Comparison of ENCODE assay signal across 14 cellular contexts in the genomic region with DNA sequence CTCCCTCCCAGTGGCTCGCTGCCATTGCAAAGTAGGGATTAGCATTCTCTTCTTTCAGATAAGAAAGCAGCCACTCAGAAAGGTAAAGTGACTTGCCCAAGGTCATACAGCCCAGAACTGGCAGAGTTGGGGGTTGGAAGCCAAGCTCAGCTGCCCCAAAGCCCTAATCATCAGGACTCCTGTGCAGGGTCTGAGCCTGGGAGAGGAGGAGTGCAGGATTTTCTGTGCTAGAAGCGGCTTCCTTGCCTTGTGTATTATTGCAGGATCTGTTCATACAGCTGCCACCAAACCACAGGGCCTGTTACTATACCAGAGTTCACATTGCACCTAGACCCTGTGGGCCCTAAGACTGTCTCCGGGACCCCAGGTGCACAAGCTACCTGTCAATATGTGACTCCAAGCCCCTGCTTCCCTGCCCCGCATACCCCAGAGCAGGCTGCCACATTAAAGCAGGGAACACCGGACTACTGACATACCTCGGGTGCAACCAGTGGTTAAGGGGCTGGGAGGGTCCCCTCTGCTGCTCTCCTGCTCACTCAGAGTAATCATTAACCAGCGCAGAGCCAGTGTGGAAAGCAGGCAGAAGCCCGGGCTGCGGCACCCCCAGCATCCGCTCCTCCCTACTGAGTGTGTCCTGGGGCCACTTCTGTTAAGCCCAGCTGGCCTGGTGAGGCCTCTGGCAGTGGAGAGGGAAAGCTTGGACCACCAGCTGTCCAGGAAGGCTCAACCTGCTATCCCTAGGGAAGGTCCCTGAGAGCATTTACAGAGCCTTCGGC. TPM values are rescaled to one million over a fixed set of nuclear protein-coding genes. Genes with fewer than 3 reads are reported as not detected.
DNase-seq lines count a peak whose midpoint lies in the region; ATAC-seq and TF ChIP-seq lines count a peak whose summit lies in the region.
"Had no signal": no experiment of that assay in that cellular context is flagged by ENCODE, and none has a peak within 500 bp of the region (broad histone marks: within the 10 kb centered on the region; RNA-seq: fewer than 3 reads in every experiment).

No MANE protein-coding gene starts in this region.

- H3K4me1 ChIP-seq in tibial artery (peaks cover 10 to 100% (median 87%) of the 10 kb centered on the region in 4 donors), OCI-LY7 (ENCODE audit: insufficient read depth, low read length, poor library complexity, severe bottlenecking) (no peaks in the 10 kb centered on the region)

- H3K9me3 Mint-ChIP-seq in activated CD8-positive, alpha-beta T cell treated with anti-CD3 and anti-CD28 coated beads for 36 hours = no peaks in the 10 kb centered on the region
- H3K9me3 Mint-ChIP-seq: activated CD4-positive, alpha-beta memory T cell treated with anti-CD3 and anti-CD28 coated beads, Interleukin-2, amount 10 ng/mL, durations not matched to agents 7 days and 5 days; activated naive CD8-positive, alpha-beta T cell treated with anti-CD3 and anti-CD28 coated beads for 36 hours; IgD-negative memory B cell had no signal

- no peaks in the 10 kb centered on the region for H3K36me3 Mint-ChIP-seq in activated CD8-positive, alpha-beta T cell treated with anti-CD3 and anti-CD28 coated beads for 36 hours (ENCODE audit: low read depth)
- H3K36me3 Mint-ChIP-seq: activated naive CD8-positive, alpha-beta T cell treated with anti-CD3 and anti-CD28 coated beads for 36 hours; IgD-negative memory B cell had no signal

- intact Hi-C loops in tibial artery (cut with DNase I; ENCODE audit: low total_unique reads) = no loop called here
- intact Hi-C loops in OCI-LY7 (cut with micrococcal nuclease; ENCODE audit: unreplicated experiment) = no loop called here
- intact Hi-C loops in activated CD8-positive, alpha-beta T cell treated with anti-CD3 and anti-CD28 coated beads for 36 hours (cut with micrococcal nuclease) = no loop called here

- H3K36me3 ChIP-seq in tibial artery (peaks cover 0 to 4% (median 4%) of the 10 kb centered on the region in 3 donors), OCI-LY7 (ENCODE audit: insufficient read depth, low read length) (no peaks in the 10 kb centered on the region)

- H3K79me2 ChIP-seq in OCI-LY7 (ENCODE audit: insufficient read depth, low read depth, low read length) = no peaks in the 10 kb centered on the region

- no TSS peak for BruUV-seq in OCI-LY7 (replicated peaks; lab: Mats Ljungman, UMichigan)

- H3K9me3 ChIP-seq in tibial artery (no peaks in the 10 kb centered on the region), OCI-LY7 (ENCODE audit: low read length) (no peaks in the 10 kb centered on the region)

- H3K9me2 ChIP-seq in OCI-LY7 (ENCODE audit: insufficient read depth, low read length) = no peaks in the 10 kb centered on the region

- no peak overlapping the region for H3K4me3 ChIP-seq in epithelial cell of proximal tubule (ENCODE audit: low read depth, low read length)
- no peak overlapping the region for H3K4me3 ChIP-seq in tibial artery
- H3K4me3 ChIP-seq in OCI-LY7 (ENCODE audit: low read depth, low read length, poor library complexity, severe bottlenecking) = no peak overlapping the region

- DNase-seq in LHCN-M2 (ENCODE audit: low read depth) (peak; percentile 54), epithelial cell of proximal tubule (ENCODE audit: low read depth) (peak; percentile 45), myocyte (ENCODE audit: low read depth) (peak; percentile 70), tibial artery (no peak), OCI-LY7 (ENCODE audit: low spot score) (no peak), NCI-H1694 treated with DMSO at 0.1 percent for 48 hours (lab: John Stamatoyannopoulos, UW) (no peak), NCI-H146 (lab: John Stamatoyannopoulos, UW) (no peak)
- no peak for DNase-seq in activated CD8-positive, alpha-beta T cell treated with anti-CD3 and anti-CD28 coated beads for 36 hours
- DNase-seq: activated CD4-positive, alpha-beta memory T cell treated with anti-CD3 and anti-CD28 coated beads, Interleukin-2, amount 10 ng/mL, durations not matched to agents 7 days and 5 days; activated naive CD8-positive, alpha-beta T cell treated with anti-CD3 and anti-CD28 coated beads for 36 hours; DMS 273 treated with DMSO at 0.1 percent for 48 hours had no signal

- H3K27ac ChIP-seq in tibial artery (peak overlapping the region; percentile 96 to 97), OCI-LY7 (ENCODE audit: low read depth, low read length, poor library complexity, severe bottlenecking) (no peak overlapping the region)

- no peak for ATAC-seq in activated CD8-positive, alpha-beta T cell treated with anti-CD3 and anti-CD28 coated beads for 36 hours

- no peak overlapping the region for H3K4me3 Mint-ChIP-seq in activated CD8-positive, alpha-beta T cell treated with anti-CD3 and anti-CD28 coated beads for 36 hours
- H3K4me3 Mint-ChIP-seq: activated CD4-positive, alpha-beta memory T cell treated with anti-CD3 and anti-CD28 coated beads, Interleukin-2, amount 10 ng/mL, durations not matched to agents 7 days and 5 days; activated naive CD8-positive, alpha-beta T cell treated with anti-CD3 and anti-CD28 coated beads for 36 hours; IgD-negative memory B cell had no signal

- TF ChIP-seq CTCF in epithelial cell of proximal tubule (conservative IDR thresholded peaks at IDR 0.05; ENCODE audit: low read depth, low read length) (no peak), tibial artery (IDR thresholded peaks at IDR 0.05) (no peak), OCI-LY7 (conservative IDR thresholded peaks at IDR 0.05; ENCODE audit: low read length) (no peak)
- TF ChIP-seq CTCF in activated CD8-positive, alpha-beta T cell treated with anti-CD3 and anti-CD28 coated beads for 36 hours (IDR thresholded peaks at IDR 0.05) = no peak

- POLR2A ChIA-PET in OCI-LY7 (lab: Charles Lee) = no interaction called here
- POLR2A ChIA-PET in activated CD8-positive, alpha-beta T cell treated with anti-CD3 and anti-CD28 coated beads for 36 hours (lab: Charles Lee) = no interaction called here

- no peak overlapping the region for H3K4me2 ChIP-seq in OCI-LY7 (ENCODE audit: low read length)

- no peak overlapping the region for H3K27ac Mint-ChIP-seq in activated CD8-positive, alpha-beta T cell treated with anti-CD3 and anti-CD28 coated beads for 36 hours
- H3K27ac Mint-ChIP-seq: activated CD4-positive, alpha-beta memory T cell treated with anti-CD3 and anti-CD28 coated beads, Interleukin-2, amount 10 ng/mL, durations not matched to agents 7 days and 5 days; activated naive CD8-positive, alpha-beta T cell treated with anti-CD3 and anti-CD28 coated beads for 36 hours had no signal

- H3K4me1 Mint-ChIP-seq in activated CD8-positive, alpha-beta T cell treated with anti-CD3 and anti-CD28 coated beads for 36 hours (ENCODE audit: low read depth) = no peaks in the 10 kb centered on the region
- H3K4me1 Mint-ChIP-seq: activated CD4-positive, alpha-beta memory T cell treated with anti-CD3 and anti-CD28 coated beads, Interleukin-2, amount 10 ng/mL, durations not matched to agents 7 days and 5 days; activated naive CD8-positive, alpha-beta T cell treated with anti-CD3 and anti-CD28 coated beads for 36 hours; IgD-negative memory B cell had no signal

- no peaks in the 10 kb centered on the region for H3K27me3 Mint-ChIP-seq in activated CD8-positive, alpha-beta T cell treated with anti-CD3 and anti-CD28 coated beads for 36 hours
- H3K27me3 Mint-ChIP-seq: activated CD4-positive, alpha-beta memory T cell treated with anti-CD3 and anti-CD28 coated beads, Interleukin-2, amount 10 ng/mL, durations not matched to agents 7 days and 5 days; activated naive CD8-positive, alpha-beta T cell treated with anti-CD3 and anti-CD28 coated beads for 36 hours had no signal

- no peaks in the 10 kb centered on the region for H4K20me1 ChIP-seq in OCI-LY7 (ENCODE audit: insufficient read depth, low read length)

- CTCF ChIA-PET in OCI-LY7 (lab: Charles Lee; ENCODE audit: unreplicated experiment) = no interaction called here
- CTCF ChIA-PET in activated CD8-positive, alpha-beta T cell treated with anti-CD3 and anti-CD28 coated beads for 36 hours (lab: Charles Lee) = no interaction called here

- no peaks in the 10 kb centered on the region for H3K27me3 ChIP-seq in tibial artery

- H2AFZ ChIP-seq in OCI-LY7 (ENCODE audit: low read length) = no peak overlapping the region

RNA-seq across cellular contexts. Expression of gene HSPG2, which starts 15.8 kb away (rescaled TPM):
- 106 and 143 TPM in 2 replicates for total RNA-seq in LHCN-M2 (2014; rRNA removed)
- polyA plus RNA-seq in LHCN-M2 (2012) = 136 TPM
- total RNA-seq in epithelial cell of proximal tubule = 57.7 and 156 TPM in 2 replicates
- 221 and 384 TPM in 2 replicates for total RNA-seq in myocyte
- 653 TPM for polyA plus RNA-seq in myocyte (2012)
- 1.2 and 1.6 TPM in 2 replicates for total RNA-seq in OCI-LY7 (2014; rRNA removed; shearing (Covaris generic))
- total RNA-seq in OCI-LY7 (2022) = 3.5 and 4.7 TPM in 2 replicates
- 10 to 100 TPM; 52.1 to 59.0 TPM for total RNA-seq in activated CD8-positive, alpha-beta T cell treated with anti-CD3 and anti-CD28 coated beads for 36 hours

RNA-seq across cellular contexts. Expression of gene CELA3B, which starts 55.5 kb away (rescaled TPM):
- total RNA-seq in LHCN-M2 (2014; rRNA removed) (not detected in 2 replicates), epithelial cell of proximal tubule (not detected in 2 replicates), myocyte (not detected in 2 replicates), OCI-LY7 (2022) (not detected in 2 replicates)
- polyA plus RNA-seq in LHCN-M2 (2012) = not detected
- polyA plus RNA-seq in myocyte (2012) = not detected
- not detected in 2 replicates for total RNA-seq in OCI-LY7 (2014; rRNA removed; shearing (Covaris generic))
- total RNA-seq in activated CD8-positive, alpha-beta T cell treated with anti-CD3 and anti-CD28 coated beads for 36 hours = not detected
- total RNA-seq: activated CD4-positive, alpha-beta memory T cell treated with anti-CD3 and anti-CD28 coated beads, Interleukin-2, amount 10 ng/mL, durations not matched to agents 7 days and 5 days; activated naive CD8-positive, alpha-beta T cell treated with anti-CD3 and anti-CD28 coated beads for 36 hours; NCI-H460; temporal lobe had no signal
- polyA plus RNA-seq: IgD-negative memory B cell had no signal

Comparison
In these comparisons a context has a peak if more than half of its experiments do, and no peak if none do; other contexts are left out.
1. DNase-seq: peak in LHCN-M2 (single experiment), epithelial cell of proximal tubule (single experiment) and myocyte (single experiment); none in tibial artery (0 of 2), OCI-LY7 (single experiment), activated CD8-positive, alpha-beta T cell treated with anti-CD3 and anti-CD28 coated beads for 36 hours (single experiment), NCI-H1694 treated with DMSO at 0.1 percent for 48 hours (single experiment) and NCI-H146 (single experiment).
2. RNA of gene HSPG2, which starts 15.8 kb away (total RNA-seq): 221 to 384 TPM in myocyte, 57.7 to 156 TPM in epithelial cell of proximal tubule, 106 to 143 TPM in LHCN-M2 and 52.1 to 59.0 TPM in activated CD8-positive, alpha-beta T cell treated with anti-CD3 and anti-CD28 coated beads for 36 hours; 1.2 to 4.7 TPM in OCI-LY7; every median in the first group is over 4 times any median in the second.